ENCODE assay signal across 10 cellular contexts in the genomic region with DNA sequence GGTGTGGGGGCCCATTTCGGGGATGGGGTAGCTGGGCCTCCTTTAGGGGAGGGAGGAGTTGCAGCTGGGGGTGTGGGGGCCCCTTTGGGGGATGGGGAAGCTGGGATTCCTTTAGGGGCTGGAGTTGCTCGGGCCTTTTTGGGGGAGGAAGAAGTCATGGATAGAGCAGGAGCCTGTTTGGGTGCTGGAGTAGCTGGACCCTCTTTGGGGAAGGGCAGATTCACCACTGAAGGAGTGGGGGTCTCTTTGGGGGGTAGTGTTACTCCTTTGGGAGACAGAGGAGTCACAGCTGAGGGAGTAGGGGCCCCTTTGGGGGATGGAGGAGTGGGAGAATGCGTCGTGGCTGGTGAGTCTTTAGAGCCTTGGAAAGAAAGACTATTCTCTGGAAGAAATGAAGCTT. TPM values are rescaled to one million over a fixed set of nuclear protein-coding genes. Genes with fewer than 3 reads are reported as not detected.
DNase-seq lines count a peak whose midpoint lies in the region; ATAC-seq, FAIRE-seq and TF ChIP-seq lines count a peak whose summit lies in the region.
"Had no signal": no experiment of that assay in that cellular context is flagged by ENCODE, and none has a peak within 500 bp of the region (broad histone marks: within the 10 kb centered on the region; RNA-seq: fewer than 3 reads in every experiment).

No MANE protein-coding gene starts in this region.

- H3K36me3 ChIP-seq in HUES64 (ENCODE audit: insufficient read depth, low read length), result peaks cover 81% of the 10 kb centered on the region
- H3K36me3 ChIP-seq in K562 (ENCODE audit: control insufficient read depth, insufficient read depth, low read length), result peaks cover 96% of the 10 kb centered on the region

- no peak overlapping the region for H3K4me3 ChIP-seq in HUES64 (ENCODE audit: low read length)
- no peak overlapping the region for H3K4me3 ChIP-seq in K562

- no peaks in the 10 kb centered on the region for H3K27me3 ChIP-seq in CD4-positive, alpha-beta T cell (ENCODE audit: control insufficient read depth, insufficient read depth, low read length)
- no peaks in the 10 kb centered on the region for H3K27me3 ChIP-seq in HUES64 (ENCODE audit: insufficient read depth, low read length)
- H3K27me3 ChIP-seq in K562 (ENCODE audit: control insufficient read depth in 2 of 2, insufficient read depth in 2 of 2, low read length in 2 of 2), result no peaks in the 10 kb centered on the region

- peak overlapping the region; percentile 9 for H3K27ac ChIP-seq in CD4-positive, alpha-beta T cell (ENCODE audit: low read depth, low read length)
- H3K27ac ChIP-seq in HUES64 (ENCODE audit: low read depth, low read length), result no peak overlapping the region
- peak overlapping the region; percentile 33; the same call in 1 of the 3 replicates for H3K27ac ChIP-seq in K562 (ENCODE audit: extremely low read depth, low read depth, low read length)

- TF ChIP-seq RAD21 in K562 (CRISPR knock-in tag; conservative IDR thresholded peaks at IDR 0.05 in 1 of 2, IDR thresholded peaks at IDR 0.05 in 1 of 2), result no peak

- no peak overlapping the region for H2AFZ ChIP-seq in K562 (ENCODE audit: low read depth, low read length)

- no peak overlapping the region for H3K4me3 Mint-ChIP-seq in CD4-positive, alpha-beta T cell
- H3K4me3 Mint-ChIP-seq in osteocyte (ENCODE audit: unreplicated experiment), result no peak overlapping the region

- no peak for TF ChIP-seq CTCF in CD4-positive, alpha-beta T cell (IDR thresholded peaks at IDR 0.05)
- TF ChIP-seq CTCF in K562 (IDR thresholded peaks at IDR 0.05 in 2 of 3, conservative IDR thresholded peaks at IDR 0.05 in 1 of 3; ENCODE audit: insufficient read depth in 2 of 3, low read depth in 1 of 3, low read length in 3 of 3), result no peak
- TF ChIP-seq CTCF in osteocyte (IDR thresholded peaks at IDR 0.05), result no peak

- CTCF ChIA-PET in CD4-positive, alpha-beta T cell (lab: Charles Lee), result no interaction called here
- CTCF ChIA-PET in K562 (lab: Yijun Ruan, JAX; ENCODE audit: low intra/inter-chr PET ratio), result no interaction called here

- WGBS in HUES64, result 90% methylated on average over 4 of the region's 4 CpGs
- whole genome bisulfite sequencing in K562 (ENCODE audit: insufficient coverage, low coverage, missing lambda C conversion rate), result 75% methylated on average over 2 of the region's 4 CpGs

- no peak overlapping the region for H3K4me2 ChIP-seq in K562 (ENCODE audit: insufficient read depth, low read length)

- ATAC-seq in CD4-positive, alpha-beta T cell (ENCODE audit: poor library complexity), result no peak
- no peak for ATAC-seq in K562
- no peak for ATAC-seq in left ventricle myocardium superior
- no peak for ATAC-seq in GM19035 (IDR thresholded peaks at IDR 0.05; ENCODE audit: unreplicated experiment)

- H3K9me1 ChIP-seq in K562 (ENCODE audit: control insufficient read depth, insufficient read depth, low read length), result peaks cover 36% of the 10 kb centered on the region

- H3K4me1 ChIP-seq in HUES64 (ENCODE audit: insufficient read depth, low read length), result peaks cover 49% of the 10 kb centered on the region
- peaks cover 28 to 44% of the 10 kb centered on the region in 2 experiments for H3K4me1 ChIP-seq in K562 (replicated peaks in 1 of 2; ENCODE audit: control insufficient read depth in 2 of 2, insufficient read depth in 2 of 2, low read length in 2 of 2)

- FAIRE-seq in K562 (lab: Jason Lieb, UNC), result no peak

- TF ChIP-seq EP300 in K562 (IDR thresholded peaks at IDR 0.05; ENCODE audit: low read length), result no peak

- in situ Hi-C loops in K562 (cut with MboI), result no loop called here

- TF ChIP-seq POLR2A in K562 (conservative IDR thresholded peaks at IDR 0.05), result no peak

- no peaks in the 10 kb centered on the region for H3K9me3 Mint-ChIP-seq in CD4-positive, alpha-beta T cell
- H3K9me3 Mint-ChIP-seq in osteocyte (ENCODE audit: unreplicated experiment), result no peaks in the 10 kb centered on the region

- peak overlapping the region; percentile 12; the same call in 1 of the 2 replicates for H3K9ac ChIP-seq in HUES64 (ENCODE audit: low read depth, low read length)
- peak overlapping the region; percentile 13 to 18; a peak in 1 of 4 replicates for H3K9ac ChIP-seq in K562 (ENCODE audit: insufficient read depth in 1 of 2, low read depth in 2 of 2, low read length in 2 of 2)

- POLR2A ChIA-PET in CD4-positive, alpha-beta T cell (lab: Charles Lee), result interaction anchor here (0.6 to 4.2 kb wide), 2 partner anchors 30 to 369 kb away, joined by 3 to 26 read pairs; partner anchors contain the start of gene PTGES3
- POLR2A ChIA-PET in K562 (lab: Yijun Ruan, JAX), result interaction anchor here (0.6 to 4.6 kb wide), 5 partner anchors 8 to 302 kb away, joined by 3 to 32 read pairs (median 5); partner anchors contain the start of gene ATP5F1B

- H4K20me1 ChIP-seq in K562 (replicated peaks; ENCODE audit: control insufficient read depth, insufficient read depth, low read length), result peaks cover 73% of the 10 kb centered on the region

- peaks cover 92% of the 10 kb centered on the region for H3K79me2 ChIP-seq in K562 (ENCODE audit: control insufficient read depth, insufficient read depth, low read length)

- BruUV-seq in K562 (replicated peaks; lab: Mats Ljungman, UMichigan), result no TSS peak

- H3K27ac Mint-ChIP-seq in CD4-positive, alpha-beta T cell, result peak overlapping the region; percentile 92
- H3K27ac Mint-ChIP-seq in osteocyte (ENCODE audit: unreplicated experiment), result peak overlapping the region; percentile 44

- no peaks in the 10 kb centered on the region for H3K27me3 Mint-ChIP-seq in CD4-positive, alpha-beta T cell
- no peaks in the 10 kb centered on the region for H3K27me3 Mint-ChIP-seq in osteocyte (ENCODE audit: unreplicated experiment)

- H3K4me1 Mint-ChIP-seq in CD4-positive, alpha-beta T cell (ENCODE audit: low read depth), result peaks cover 76% of the 10 kb centered on the region
- peaks cover 62% of the 10 kb centered on the region for H3K4me1 Mint-ChIP-seq in osteocyte (ENCODE audit: unreplicated experiment)

- no peaks in the 10 kb centered on the region for H3K9me3 ChIP-seq in CD4-positive, alpha-beta T cell (ENCODE audit: control insufficient read depth, low read length)
- H3K9me3 ChIP-seq in HUES64 (ENCODE audit: insufficient read depth, low read depth, low read length) (no peaks in the 10 kb centered on the region), K562 (replicated peaks; ENCODE audit: control insufficient read depth, insufficient read depth, low read depth, low read length) (no peaks in the 10 kb centered on the region)

- peaks cover 88% of the 10 kb centered on the region for H3K36me3 Mint-ChIP-seq in CD4-positive, alpha-beta T cell (ENCODE audit: low read depth)
- H3K36me3 Mint-ChIP-seq in osteocyte (ENCODE audit: unreplicated experiment), result peaks cover 55% of the 10 kb centered on the region

- no peak for DNase-seq in CD4-positive, alpha-beta T cell
- DNase-seq in K562 (ENCODE audit: extremely low read depth in 1 of 4, low spot score in 3 of 4) (peak in 2 of 4 experiments; percentile 34 to 35), osteocyte (ENCODE audit: extremely low spot score, unreplicated experiment) (no peak), left ventricle myocardium superior (no peak), dedifferentiated amniotic fluid mesenchymal stem cell (ENCODE audit: extremely low spot score) (no peak)
- DNase-seq: activated CD4-positive, alpha-beta T cell treated with anti-CD3 and anti-CD28 coated beads, Interleukin-2, amount 50 U/mL, for 1 hour; NCI-H510A treated with DMSO at 0.1 percent for 48 hours; SIG-M5 had no signal

- intact Hi-C loops in CD4-positive, alpha-beta T cell (cut with DNase I, micrococcal nuclease), result no loop called here
- intact Hi-C loops in K562 (cut with micrococcal nuclease) (no loop called here), left ventricle myocardium superior (cut with micrococcal nuclease) (no loop called here)

RNA-seq across cellular contexts. Expression of gene NACA, which starts 6.5 kb away (rescaled TPM):
- 1,000 to 10,000 TPM; 1,441 to 1,479 TPM for total RNA-seq in CD4-positive, alpha-beta T cell
- polyA plus RNA-seq in HUES64 (2013, experiment 1 of 2), result 1,225 TPM
- 1,552 TPM for polyA plus RNA-seq in HUES64 (2013, experiment 2 of 2)
- total RNA-seq in K562 (2011; cell fraction: chromatin; rRNA removed; ENCODE audit: low replicate concordance), result 132 and 260 TPM in 2 replicates
- total RNA-seq in K562 (2011; cell fraction: nucleolus; rRNA removed), result 93.4 and 98.8 TPM in 2 replicates
- total RNA-seq in K562 (2011; cell fraction: nucleoplasm; rRNA removed), result 176 and 303 TPM in 2 replicates
- total RNA-seq in K562 (2014; rRNA removed) (1,508 and 1,729 TPM in 2 replicates), K562 (2014; rRNA removed; fragmentation: Illumina TruSeq; extraction: Trizol) (2,249 and 2,401 TPM in 2 replicates), K562 (2015; rRNA removed; fragmentation: Illumina TruSeq; extraction: Trizol) (2,051 and 2,139 TPM in 2 replicates), K562 (2021) (1,030 and 1,135 TPM in 2 replicates), osteocyte (767 and 791 TPM in 2 replicates), left ventricle myocardium superior (540 TPM)
- polyA plus RNA-seq in K562 (2011; rRNA removed) (1,225 and 1,538 TPM in 2 replicates), K562 (2014; fragmentation: Illumina TruSeq; extraction: Trizol) (1,591 and 1,645 TPM in 2 replicates), K562 (2014; fragmentation: Nextera tagmentation; extraction: Ambion mirVana) (1,000 to 10,000 TPM; 2,280 to 2,416 TPM), K562 (2014; rRNA removed) (1,506 and 1,626 TPM in 2 replicates)
- polyA plus RNA-seq in K562 (2011; cell fraction: cytosol; rRNA removed), result 364 and 765 TPM in 2 replicates
- 212 and 417 TPM in 2 replicates for polyA plus RNA-seq in K562 (2011; cell fraction: nucleus; rRNA removed)
- polyA plus RNA-seq in K562 (2012), result 1,935 and 2,376 TPM in 2 replicates
- 1,074 and 1,137 TPM in 2 replicates for polyA minus RNA-seq in K562 (2011; rRNA and poly(A)+ RNA removed)
- polyA minus RNA-seq in K562 (2011; cell fraction: cytosol; rRNA and poly(A)+ RNA removed), result 239 and 257 TPM in 2 replicates
- polyA minus RNA-seq in K562 (2011; cell fraction: nucleus; rRNA and poly(A)+ RNA removed), result 60.7 and 154 TPM in 2 replicates

RNA-seq across cellular contexts. Expression of gene PTGES3, which starts 30.6 kb away (rescaled TPM):
- 100 to 1,000 TPM; 146 to 154 TPM for total RNA-seq in CD4-positive, alpha-beta T cell
- 371 TPM for polyA plus RNA-seq in HUES64 (2013, experiment 1 of 2)
- polyA plus RNA-seq in HUES64 (2013, experiment 2 of 2), result 392 TPM
- 48.9 and 100 TPM in 2 replicates for total RNA-seq in K562 (2011; cell fraction: chromatin; rRNA removed; ENCODE audit: low replicate concordance)
- 50.0 and 54.2 TPM in 2 replicates for total RNA-seq in K562 (2011; cell fraction: nucleolus; rRNA removed)
- 77.5 and 136 TPM in 2 replicates for total RNA-seq in K562 (2011; cell fraction: nucleoplasm; rRNA removed)
- total RNA-seq in K562 (2014; rRNA removed), result 169 and 231 TPM in 2 replicates
- 280 and 322 TPM in 2 replicates for total RNA-seq in K562 (2014; rRNA removed; fragmentation: Illumina TruSeq; extraction: Trizol)
- 251 and 256 TPM in 2 replicates for total RNA-seq in K562 (2015; rRNA removed; fragmentation: Illumina TruSeq; extraction: Trizol)
- 441 and 454 TPM in 2 replicates for total RNA-seq in K562 (2021)
- 163 and 170 TPM in 2 replicates for polyA plus RNA-seq in K562 (2011; rRNA removed)
- polyA plus RNA-seq in K562 (2011; cell fraction: cytosol; rRNA removed), result 35.7 and 66.1 TPM in 2 replicates
- 35.8 and 51.1 TPM in 2 replicates for polyA plus RNA-seq in K562 (2011; cell fraction: nucleus; rRNA removed)
- polyA plus RNA-seq in K562 (2012), result 358 and 436 TPM in 2 replicates
- 501 and 516 TPM in 2 replicates for polyA plus RNA-seq in K562 (2014; fragmentation: Illumina TruSeq; extraction: Trizol)
- 100 to 1,000 TPM; 163 to 185 TPM for polyA plus RNA-seq in K562 (2014; fragmentation: Nextera tagmentation; extraction: Ambion mirVana)
- polyA plus RNA-seq in K562 (2014; rRNA removed), result 213 and 263 TPM in 2 replicates
- 140 and 159 TPM in 2 replicates for polyA minus RNA-seq in K562 (2011; rRNA and poly(A)+ RNA removed)
- polyA minus RNA-seq in K562 (2011; cell fraction: cytosol; rRNA and poly(A)+ RNA removed), result 139 and 142 TPM in 2 replicates
- 24.8 and 39.2 TPM in 2 replicates for polyA minus RNA-seq in K562 (2011; cell fraction: nucleus; rRNA and poly(A)+ RNA removed)
- total RNA-seq in osteocyte, result 136 and 140 TPM in 2 replicates
- total RNA-seq in left ventricle myocardium superior, result 137 TPM

RNA-seq across cellular contexts. Expression of gene PRIM1, which starts 33.5 kb away (rescaled TPM):
- total RNA-seq in CD4-positive, alpha-beta T cell, result 1 to 10 TPM; 5.3 to 6.1 TPM
- polyA plus RNA-seq in HUES64 (2013, experiment 1 of 2), result 60.6 TPM
- 62.6 TPM for polyA plus RNA-seq in HUES64 (2013, experiment 2 of 2)
- total RNA-seq in K562 (2011; cell fraction: chromatin; rRNA removed; ENCODE audit: low replicate concordance), result 116 and 247 TPM in 2 replicates
- total RNA-seq in K562 (2011; cell fraction: nucleolus; rRNA removed), result 59.5 and 64.6 TPM in 2 replicates
- 79.8 and 102 TPM in 2 replicates for total RNA-seq in K562 (2011; cell fraction: nucleoplasm; rRNA removed)
- total RNA-seq in K562 (2014; rRNA removed) (65.1 and 67.2 TPM in 2 replicates), K562 (2014; rRNA removed; fragmentation: Illumina TruSeq; extraction: Trizol) (149 and 170 TPM in 2 replicates), K562 (2015; rRNA removed; fragmentation: Illumina TruSeq; extraction: Trizol) (119 and 124 TPM in 2 replicates), K562 (2021) (82.2 and 83.9 TPM in 2 replicates), osteocyte (5.6 and 6.2 TPM in 2 replicates), left ventricle myocardium superior (4.0 TPM)
- polyA plus RNA-seq in K562 (2011; rRNA removed) (95.7 and 140 TPM in 2 replicates), K562 (2014; fragmentation: Illumina TruSeq; extraction: Trizol) (148 and 152 TPM in 2 replicates), K562 (2014; fragmentation: Nextera tagmentation; extraction: Ambion mirVana) (100 to 1,000 TPM; 175 to 179 TPM), K562 (2014; rRNA removed) (105 and 109 TPM in 2 replicates)
- 65.5 and 79.1 TPM in 2 replicates for polyA plus RNA-seq in K562 (2011; cell fraction: cytosol; rRNA removed)
- polyA plus RNA-seq in K562 (2011; cell fraction: nucleus; rRNA removed), result 48.2 and 74.4 TPM in 2 replicates
- polyA plus RNA-seq in K562 (2012), result 70.3 and 108 TPM in 2 replicates
- 172 TPM in 2 replicates for polyA minus RNA-seq in K562 (2011; rRNA and poly(A)+ RNA removed)
- polyA minus RNA-seq in K562 (2011; cell fraction: cytosol; rRNA and poly(A)+ RNA removed), result 31.9 and 46.5 TPM in 2 replicates
- polyA minus RNA-seq in K562 (2011; cell fraction: nucleus; rRNA and poly(A)+ RNA removed), result 44.2 and 85.0 TPM in 2 replicates

RNA-seq across cellular contexts. Expression of gene HSD17B6, which starts 44.5 kb away (rescaled TPM):
- not detected for total RNA-seq in CD4-positive, alpha-beta T cell
- polyA plus RNA-seq in HUES64 (2013, experiment 1 of 2), result 2.4 TPM
- 2.5 TPM for polyA plus RNA-seq in HUES64 (2013, experiment 2 of 2)
- total RNA-seq in K562 (2011; cell fraction: chromatin; rRNA removed; ENCODE audit: low replicate concordance), result 0.72 and 1.5 TPM in 2 replicates
- total RNA-seq in K562 (2011; cell fraction: nucleolus; rRNA removed), result 0.66 and 0.83 TPM in 2 replicates
- 3.8 and 4.6 TPM in 2 replicates for total RNA-seq in K562 (2011; cell fraction: nucleoplasm; rRNA removed)
- total RNA-seq in K562 (2014; rRNA removed) (0.94 and 1.1 TPM in 2 replicates), K562 (2014; rRNA removed; fragmentation: Illumina TruSeq; extraction: Trizol) (0.99 and 1.1 TPM in 2 replicates), K562 (2015; rRNA removed; fragmentation: Illumina TruSeq; extraction: Trizol) (0.47 and 1.1 TPM in 2 replicates), K562 (2021) (0.85 and 1.3 TPM in 2 replicates), osteocyte (1.1 and 1.3 TPM in 2 replicates), left ventricle myocardium superior (0.25 TPM)
- polyA plus RNA-seq in K562 (2011; rRNA removed) (1.4 and 1.7 TPM in 2 replicates), K562 (2014; fragmentation: Illumina TruSeq; extraction: Trizol) (0.64 and 0.83 TPM in 2 replicates), K562 (2014; fragmentation: Nextera tagmentation; extraction: Ambion mirVana) (under 1 TPM; 0.53 to 0.94 TPM), K562 (2014; rRNA removed) (0.40 and 0.84 TPM in 2 replicates)
- 0.25 and 0.47 TPM in 2 replicates for polyA plus RNA-seq in K562 (2011; cell fraction: cytosol; rRNA removed)
- 0.29 and 0.53 TPM in 2 replicates for polyA plus RNA-seq in K562 (2011; cell fraction: nucleus; rRNA removed)
- 0.66 and 1.1 TPM in 2 replicates for polyA plus RNA-seq in K562 (2012)
- polyA minus RNA-seq in K562 (2011; rRNA and poly(A)+ RNA removed), result 0.53 and 1.1 TPM in 2 replicates
- not detected in 2 replicates for polyA minus RNA-seq in K562 (2011; cell fraction: cytosol; rRNA and poly(A)+ RNA removed)
- not detected in 2 replicates for polyA minus RNA-seq in K562 (2011; cell fraction: nucleus; rRNA and poly(A)+ RNA removed)
